ENCODE assay signal across 22 cellular contexts in genomic region chr2:234204480-234204879, GRCh38.
DNase-seq lines count a peak whose midpoint lies in the region; ATAC-seq, FAIRE-seq and TF ChIP-seq lines count a peak whose summit lies in the region.
"Had no signal": no experiment of that assay in that cellular context is flagged by ENCODE, and none has a peak within 500 bp of the region (broad histone marks: within the 10 kb centered on the region; RNA-seq: fewer than 3 reads in every experiment).

No MANE protein-coding gene starts in this region.

- DNase-seq in GM23248 = peak; percentile 33
- peak; percentile 88 for DNase-seq in RCC 7860 (ENCODE audit: low spot score)
- DNase-seq in fibroblast of pulmonary artery (ENCODE audit: low read depth) = peak; percentile 14
- no peak for DNase-seq in pancreas
- no peak for DNase-seq in NK-92 (lab: John Stamatoyannopoulos, UW; ENCODE audit: unreplicated experiment)
- DNase-seq in DMS153 treated with DMSO at 0.1 percent for 48 hours (lab: John Stamatoyannopoulos, UW; ENCODE audit: unreplicated experiment) = no peak
- no peak for DNase-seq in DMS 273 (lab: John Stamatoyannopoulos, UW; ENCODE audit: unreplicated experiment)
- DNase-seq: activated CD4-positive, CD25-positive, alpha-beta regulatory T cell treated with anti-CD3 and anti-CD28 coated beads, Interleukin-2, amount 50 U/mL, for 72 hours; activated CD8-positive, alpha-beta T cell treated with anti-CD3 and anti-CD28 coated beads, Interleukin-2, amount 10 ng/mL, durations not matched to agents 7 days and 5 days; activated naive CD4-positive, alpha-beta T cell treated with Interleukin-2 at 50 U/mL for 16 hours; activated T-cell treated with anti-CD3 and anti-CD28 coated beads, Interleukin-2, amount 50 U/mL, for 24 hours; AML-193; anterior cingulate cortex; effector CD4-positive, alpha-beta T cell; H9; natural killer cell; NCI-H1105; NCI-H2081 treated with DMSO at 0.1 percent for 48 hours; NCI-H510A; stimulated activated CD4-positive, alpha-beta T cell treated with anti-CD3 and anti-CD28 coated beads, Interleukin-2, amount 100 ng/mL, for 24 hours; stimulated activated naive B cell treated with anti-CD40 and anti-IgM and Interleukin-4, amounts not matched to agents 10 μg/mL and 1 μg/mL and 100 μg/mL, for 72 hours had no signal

- no peak for TF ChIP-seq CTCF in fibroblast of pulmonary artery (IDR thresholded peaks at IDR 0.05; ENCODE audit: low read length, missing control alignments)
- no peak for TF ChIP-seq CTCF in pancreas (IDR thresholded peaks at IDR 0.05)

- no peaks in the 10 kb centered on the region for H3K9me3 ChIP-seq in GM23248 (ENCODE audit: low read depth)
- H3K9me3 ChIP-seq in pancreas = no peaks in the 10 kb centered on the region

- in situ Hi-C loops in GM23248 (cut with MboI) = no loop called here

- H3K27me3 ChIP-seq in GM23248 (replicated peaks; ENCODE audit: insufficient read depth) = peaks cover 30% of the 10 kb centered on the region
- no peaks in the 10 kb centered on the region for H3K27me3 ChIP-seq in pancreas
- H3K27me3 ChIP-seq: hepatocyte had no signal

- no peak overlapping the region for H3K4me2 ChIP-seq in GM23248 (ENCODE audit: unreplicated experiment)
- H3K4me2 ChIP-seq: hepatocyte had no signal

- no peak overlapping the region for H3K9ac ChIP-seq in GM23248

- peaks cover 18% of the 10 kb centered on the region for H3K4me1 ChIP-seq in GM23248 (ENCODE audit: insufficient read depth)
- H3K4me1 ChIP-seq in pancreas = no peaks in the 10 kb centered on the region

- 5% methylated on average over 1 of the region's 1 CpG for WGBS in GM23248 (ENCODE audit: low coverage in 1 of 2, low lambda C conversion rate in 2 of 2, missing lambda C conversion rate in 2 of 2), 2 experiments
- WGBS in pancreas, 2 donors = 24 to 38% methylated on average over 1 of the region's 1 CpG

- no peaks in the 10 kb centered on the region for H3K9me2 ChIP-seq in GM23248 (ENCODE audit: insufficient read depth)

- no peak overlapping the region for H2AFZ ChIP-seq in GM23248
- H2AFZ ChIP-seq: hepatocyte had no signal

- peaks cover 20% of the 10 kb centered on the region; the same call in 1 of the 2 replicates for H3F3A ChIP-seq in GM23248 (ENCODE audit: insufficient read depth)

- H3K27ac ChIP-seq in GM23248 (no peak overlapping the region), pancreas (no peak overlapping the region)

- FAIRE-seq in RCC 7860 (lab: Jason Lieb, UNC) (peak; percentile 100), pancreas (lab: Jason Lieb, UNC) (peak; percentile 66)

- intact Hi-C loops in pancreas (cut with DNase I) = no loop called here

- no peak overlapping the region for H3K4me3 ChIP-seq in GM23248
- H3K4me3 ChIP-seq in fibroblast of pulmonary artery (replicated peaks; ENCODE audit: low read depth, low read length) = no peak overlapping the region
- no peak overlapping the region for H3K4me3 ChIP-seq in pancreas
- H3K4me3 ChIP-seq: hepatocyte had no signal

- no peaks in the 10 kb centered on the region for H3K79me2 ChIP-seq in GM23248 (ENCODE audit: insufficient read depth)
- H3K79me2 ChIP-seq: hepatocyte had no signal

- no peaks in the 10 kb centered on the region for H3K36me3 ChIP-seq in GM23248 (ENCODE audit: low read depth)
- no peaks in the 10 kb centered on the region for H3K36me3 ChIP-seq in pancreas

- H4K20me1 ChIP-seq in GM23248 (ENCODE audit: insufficient read depth) = no peaks in the 10 kb centered on the region

- no peak for ATAC-seq in pancreas
- ATAC-seq: activated CD8-positive, alpha-beta T cell treated with anti-CD3 and anti-CD28 coated beads, Interleukin-2, amount 10 ng/mL, durations not matched to agents 7 days and 5 days; natural killer cell; stimulated activated naive B cell treated with anti-CD40 and anti-IgM and Interleukin-4, amounts not matched to agents 10 μg/mL and 1 μg/mL and 100 μg/mL, for 72 hours had no signal

Comparison
In these comparisons a context has a peak if more than half of its experiments do, and no peak if none do; other contexts are left out.
1. DNase-seq: peak in GM23248 (single experiment), RCC 7860 (single experiment) and fibroblast of pulmonary artery (single experiment); none in pancreas (0 of 6), NK-92 (single experiment), DMS153 treated with DMSO at 0.1 percent for 48 hours (single experiment) and DMS 273 (single experiment).